Comparison of ENCODE assay signal across 25 cellular contexts in the genomic region with DNA sequence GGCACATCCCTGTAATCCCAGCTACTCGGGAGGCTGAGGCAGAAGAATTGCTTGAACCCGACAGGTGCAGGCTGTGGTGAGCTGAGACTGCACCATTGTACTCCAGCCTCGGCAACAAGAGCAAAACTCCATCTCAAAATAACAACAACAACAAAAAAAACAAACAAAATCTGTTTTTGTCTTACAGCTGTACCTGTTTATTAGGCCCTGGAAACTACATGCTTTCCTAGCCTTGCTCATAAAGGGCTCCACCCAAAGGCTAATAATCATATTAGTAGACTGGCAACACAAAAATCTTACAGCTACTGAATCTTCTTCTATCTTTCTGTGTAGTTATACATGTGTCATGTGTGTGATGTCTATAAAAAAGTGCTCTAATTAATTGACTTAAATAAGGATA.
DNase-seq lines count a peak whose midpoint lies in the region; ATAC-seq and TF ChIP-seq lines count a peak whose summit lies in the region.
"Had no signal": no experiment of that assay in that cellular context is flagged by ENCODE, and none has a peak within 500 bp of the region (broad histone marks: within the 10 kb centered on the region; RNA-seq: fewer than 3 reads in every experiment).

No MANE protein-coding gene starts in this region.

- H3F3A ChIP-seq in PC-3 (ENCODE audit: low read length, unreplicated experiment): no peaks in the 10 kb centered on the region

- H3K4me3 ChIP-seq in HEK293 (ENCODE audit: low read depth, low read length) (no peak overlapping the region), PC-3 (ENCODE audit: low read length) (no peak overlapping the region), epithelial cell of esophagus (ENCODE audit: low read length) (no peak overlapping the region)
- H3K4me3 ChIP-seq: esophagus muscularis mucosa, heart left ventricle, lower lobe of right lung, mucosa of descending colon, SK-N-MC, transverse colon had no signal

- no peak overlapping the region for H3K9ac ChIP-seq in PC-3 (ENCODE audit: low read length)

- H3K9me3 ChIP-seq in HEK293 (ENCODE audit: control insufficient read depth, insufficient read depth, low read depth, low read length): no peaks in the 10 kb centered on the region
- peaks cover 19% of the 10 kb centered on the region; the same call in 1 of the 2 replicates for H3K9me3 ChIP-seq in PC-3 (ENCODE audit: low read length)
- H3K9me3 ChIP-seq: esophagus muscularis mucosa, lower lobe of right lung had no signal

- no peaks in the 10 kb centered on the region for H4K20me1 ChIP-seq in PC-3 (ENCODE audit: low read length)

- H3K27me3 Mint-ChIP-seq in activated naive CD4-positive, alpha-beta T cell treated with anti-CD3 and anti-CD28 coated beads for 36 hours (ENCODE audit: low read depth): no peaks in the 10 kb centered on the region
- H3K27me3 Mint-ChIP-seq: activated T-cell treated with anti-CD3 and anti-CD28 coated beads, Interleukin-2, amount 50 U/mL, for 24 hours; central memory CD8-positive, alpha-beta T cell; stimulated activated memory B cell treated with anti-CD40 and anti-IgM and Interleukin-4, amounts not matched to agents 10 μg/mL and 1 μg/mL and 100 μg/mL, for 72 hours had no signal

- no peaks in the 10 kb centered on the region for H3K9me2 ChIP-seq in PC-3 (replicated peaks; ENCODE audit: low read length)

- no peak overlapping the region for H3K4me2 ChIP-seq in PC-3 (ENCODE audit: low read length)

- in situ Hi-C loops in GM13976 (cut with MboI; ENCODE audit: low sequenced_read_pairs, unreplicated experiment): no loop called here

- no peak overlapping the region for H3K27ac ChIP-seq in HEK293 (ENCODE audit: extremely low read depth, low read depth, low read length)
- H3K27ac ChIP-seq in PC-3 (ENCODE audit: low read length): no peak overlapping the region
- H3K27ac ChIP-seq: esophagus muscularis mucosa, foreskin keratinocyte, heart left ventricle, lower lobe of right lung, SK-N-MC, transverse colon had no signal

- CTCF ChIA-PET in HEK293 (lab: Yijun Ruan, JAX) (interaction anchor here (0.6 kb wide), 1 partner anchor 17 kb away, joined by 3 read pairs; no protein-coding TSS in a partner anchor), PC-3 (lab: Charles Lee) (no interaction called here)
- CTCF ChIA-PET in activated naive CD4-positive, alpha-beta T cell treated with anti-CD3 and anti-CD28 coated beads for 36 hours (lab: Charles Lee): no interaction called here

- no TSS peak for BruUV-seq in PC-3 (replicated peaks; lab: Mats Ljungman, UMichigan)

- TF ChIP-seq CTCF in HEK293 (tag by site-specific recombination; IDR thresholded peaks at IDR 0.05) (no peak), PC-3 (conservative IDR thresholded peaks at IDR 0.05; ENCODE audit: low read depth, low read length) (no peak), epithelial cell of esophagus (IDR thresholded peaks at IDR 0.05; ENCODE audit: insufficient read depth, low read depth, low read length, missing control alignments) (no peak), GM13976 (IDR thresholded peaks at IDR 0.05; ENCODE audit: borderline replicate concordance, control extremely low read depth, extremely low read depth, insufficient read depth, missing control alignments) (no peak)

- peaks cover 9% of the 10 kb centered on the region for H3K9me3 Mint-ChIP-seq in activated naive CD4-positive, alpha-beta T cell treated with anti-CD3 and anti-CD28 coated beads for 36 hours
- H3K9me3 Mint-ChIP-seq: stimulated activated memory B cell treated with anti-CD40 and anti-IgM and Interleukin-4, amounts not matched to agents 10 μg/mL and 1 μg/mL and 100 μg/mL, for 72 hours had no signal

- ATAC-seq in PC-3: no peak
- ATAC-seq: foreskin keratinocyte; heart left ventricle; lower lobe of right lung; mucosa of descending colon; stimulated activated memory B cell treated with anti-CD40 and anti-IgM and Interleukin-4, amounts not matched to agents 10 μg/mL and 1 μg/mL and 100 μg/mL, for 72 hours had no signal

- peak; percentile 33 for DNase-seq in CMK (ENCODE audit: low read depth)
- peak; percentile 4 for DNase-seq in PC-3
- peak; percentile 0 for DNase-seq in epithelial cell of esophagus (ENCODE audit: low read depth)
- DNase-seq in stimulated activated CD4-positive, alpha-beta T cell treated with anti-CD3 and anti-CD28 coated beads, Interleukin-15, amount 100 ng/mL, for 24 hours: no peak
- DNase-seq in activated naive CD4-positive, alpha-beta T cell treated with anti-CD3 and anti-CD28 coated beads for 36 hours: no peak
- no peak for DNase-seq in GM13976 (ENCODE audit: low spot score)
- DNase-seq: activated CD4-positive, alpha-beta T cell treated with anti-CD3 and anti-CD28 coated beads, Interleukin-2, amount 50 U/mL, for 1 hour; activated CD4-positive, CD25-positive, alpha-beta regulatory T cell; activated effector memory CD4-positive, alpha-beta T cell treated with anti-CD3 and anti-CD28 coated beads, Interleukin-2, amount 50 U/mL, for 16 hours; activated T-cell treated with anti-CD3 and anti-CD28 coated beads, Interleukin-2, amount 50 U/mL, for 24 hours; heart left ventricle; kidney glomerular epithelial cell; lower lobe of right lung; mucosa of descending colon; NCI-H1092 treated with DMSO at 0.1 percent for 48 hours; NCI-H187; NCI-H2227 treated with DMSO at 0.1 percent for 48 hours; transverse colon had no signal

- H3K4me3 Mint-ChIP-seq in activated naive CD4-positive, alpha-beta T cell treated with anti-CD3 and anti-CD28 coated beads for 36 hours: no peak overlapping the region
- H3K4me3 Mint-ChIP-seq: activated T-cell treated with anti-CD3 and anti-CD28 coated beads, Interleukin-2, amount 50 U/mL, for 24 hours; central memory CD8-positive, alpha-beta T cell; nephron; stimulated activated memory B cell treated with anti-CD40 and anti-IgM and Interleukin-4, amounts not matched to agents 10 μg/mL and 1 μg/mL and 100 μg/mL, for 72 hours had no signal

- no peaks in the 10 kb centered on the region for H3K36me3 ChIP-seq in HEK293 (ENCODE audit: control insufficient read depth in 2 of 2, insufficient read depth in 1 of 2, low read length in 2 of 2)
- H3K36me3 ChIP-seq in PC-3 (ENCODE audit: low read depth, low read length): no peaks in the 10 kb centered on the region
- H3K36me3 ChIP-seq: esophagus muscularis mucosa, heart left ventricle, lower lobe of right lung, transverse colon had no signal

- H3K4me1 Mint-ChIP-seq in activated naive CD4-positive, alpha-beta T cell treated with anti-CD3 and anti-CD28 coated beads for 36 hours (ENCODE audit: low read depth): no peaks in the 10 kb centered on the region
- H3K4me1 Mint-ChIP-seq: central memory CD8-positive, alpha-beta T cell; nephron; stimulated activated memory B cell treated with anti-CD40 and anti-IgM and Interleukin-4, amounts not matched to agents 10 μg/mL and 1 μg/mL and 100 μg/mL, for 72 hours had no signal

- H3K27ac Mint-ChIP-seq in activated naive CD4-positive, alpha-beta T cell treated with anti-CD3 and anti-CD28 coated beads for 36 hours: no peak overlapping the region
- H3K27ac Mint-ChIP-seq: activated T-cell treated with anti-CD3 and anti-CD28 coated beads, Interleukin-2, amount 50 U/mL, for 24 hours; nephron; stimulated activated memory B cell treated with anti-CD40 and anti-IgM and Interleukin-4, amounts not matched to agents 10 μg/mL and 1 μg/mL and 100 μg/mL, for 72 hours had no signal

- POLR2A ChIA-PET in HEK293 (lab: Yijun Ruan, JAX): no interaction called here
- POLR2A ChIA-PET in PC-3 (lab: Charles Lee; ENCODE audit: unreplicated experiment): no interaction called here

- H3K4me1 ChIP-seq in HEK293 (ENCODE audit: control insufficient read depth, insufficient read depth, low read length): no peaks in the 10 kb centered on the region
- no peaks in the 10 kb centered on the region for H3K4me1 ChIP-seq in PC-3 (ENCODE audit: insufficient read depth, low read length)
- H3K4me1 ChIP-seq: esophagus muscularis mucosa, foreskin keratinocyte, heart left ventricle, lower lobe of right lung, transverse colon had no signal

- no peak overlapping the region for H2AFZ ChIP-seq in PC-3 (ENCODE audit: low read length)

- no peaks in the 10 kb centered on the region for H3K36me3 Mint-ChIP-seq in activated naive CD4-positive, alpha-beta T cell treated with anti-CD3 and anti-CD28 coated beads for 36 hours (ENCODE audit: low read depth)
- H3K36me3 Mint-ChIP-seq: stimulated activated memory B cell treated with anti-CD40 and anti-IgM and Interleukin-4, amounts not matched to agents 10 μg/mL and 1 μg/mL and 100 μg/mL, for 72 hours had no signal

- no peaks in the 10 kb centered on the region for H3K79me2 ChIP-seq in PC-3 (ENCODE audit: low read length)

- H3K27me3 ChIP-seq in PC-3 (ENCODE audit: low read length): no peaks in the 10 kb centered on the region
- H3K27me3 ChIP-seq: esophagus muscularis mucosa, foreskin keratinocyte, heart left ventricle, transverse colon had no signal

- intact Hi-C loops in PC-3 (cut with micrococcal nuclease): no loop called here
- intact Hi-C loops in activated naive CD4-positive, alpha-beta T cell treated with anti-CD3 and anti-CD28 coated beads for 36 hours (cut with micrococcal nuclease): no loop called here

TF ChIP-seq in HEK293, 187 proteins besides CTCF, POLR2A, EP300 and RAD21 (continues in another document):
- TF ChIP-seq ZBTB8A (tag by site-specific recombination; IDR thresholded peaks at IDR 0.05) (no peak), ZNF660 (tag by site-specific recombination; IDR thresholded peaks at IDR 0.05) (no peak), TRIM28 (IDR thresholded peaks at IDR 0.05; ENCODE audit: borderline replicate concordance, low read length) (0 out of 2 replicates have a peak, but pooled peaks have one; percentile 39), ZNF571 (tag by site-specific recombination; IDR thresholded peaks at IDR 0.05) (no peak), SETDB1 (IDR thresholded peaks at IDR 0.05; ENCODE audit: insufficient read length, low read length) (peak; percentile 93), KLF7 (tag by site-specific recombination; IDR thresholded peaks at IDR 0.05; ENCODE audit: borderline replicate concordance) (no peak)
- TF ChIP-seq, protein P1, sequence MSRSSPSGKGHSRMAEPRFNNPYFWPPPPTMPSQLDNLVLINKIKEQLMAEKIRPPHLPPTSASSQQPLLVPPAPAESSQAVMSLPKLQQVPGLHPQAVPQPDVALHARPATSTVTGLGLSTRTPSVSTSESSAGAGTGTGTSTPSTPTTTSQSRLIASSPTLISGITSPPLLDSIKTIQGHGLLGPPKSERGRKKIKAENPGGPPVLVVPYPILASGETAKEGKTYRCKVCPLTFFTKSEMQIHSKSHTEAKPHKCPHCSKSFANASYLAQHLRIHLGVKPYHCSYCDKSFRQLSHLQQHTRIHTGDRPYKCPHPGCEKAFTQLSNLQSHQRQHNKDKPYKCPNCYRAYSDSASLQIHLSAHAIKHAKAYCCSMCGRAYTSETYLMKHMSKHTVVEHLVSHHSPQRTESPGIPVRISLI (tag by site-specific recombination; IDR thresholded peaks at IDR 0.05): no peak

Comparison
In these comparisons a context has a peak if more than half of its experiments do, and no peak if none do; other contexts are left out.
1. DNase-seq: peak in CMK (single experiment), PC-3 (single experiment) and epithelial cell of esophagus (single experiment); none in stimulated activated CD4-positive, alpha-beta T cell treated with anti-CD3 and anti-CD28 coated beads, Interleukin-15, amount 100 ng/mL, for 24 hours (single experiment), activated naive CD4-positive, alpha-beta T cell treated with anti-CD3 and anti-CD28 coated beads for 36 hours (single experiment) and GM13976 (single experiment).